8 cellular contexts compared by ENCODE assay signal in the genomic region with DNA sequence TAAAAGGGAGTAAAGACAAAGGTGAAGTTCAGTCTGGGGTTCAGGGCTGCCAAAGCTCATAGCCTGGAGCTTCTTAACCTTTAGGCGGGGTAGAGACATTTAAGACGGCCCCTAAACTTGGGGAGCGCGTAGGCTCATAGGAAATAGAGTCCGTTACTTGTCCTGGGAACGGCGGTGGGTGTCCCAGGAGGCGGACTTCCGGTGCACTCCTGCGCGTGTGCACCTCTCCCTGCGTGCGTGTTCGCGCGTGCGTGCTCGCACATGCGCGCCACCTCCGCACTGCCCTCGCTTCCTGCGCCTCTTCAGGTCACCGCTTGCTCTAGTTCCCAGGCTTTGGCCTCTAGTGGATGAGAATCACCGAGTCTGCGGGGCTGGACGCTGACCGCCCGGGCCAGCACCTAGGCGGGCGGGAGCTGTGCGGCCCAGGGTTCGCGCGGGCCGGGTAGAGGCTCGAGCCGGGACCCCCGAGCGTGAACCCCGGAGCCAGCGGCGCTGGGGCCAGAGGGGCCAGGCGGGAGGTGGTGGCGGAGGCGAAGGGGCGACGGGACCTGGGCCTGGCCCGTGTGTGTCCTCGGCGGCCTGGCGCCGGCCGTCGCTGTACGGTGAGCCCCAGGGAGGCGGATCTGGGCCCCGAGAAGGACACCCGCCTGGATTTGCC. TPM values are rescaled to one million over a fixed set of nuclear protein-coding genes. Genes with fewer than 3 reads are reported as not detected.
DNase-seq lines count a peak whose midpoint lies in the region; ATAC-seq and TF ChIP-seq lines count a peak whose summit lies in the region.
"Not testable (repeated sequence)": the region's sequence is repeated elsewhere in the genome, so short reads cannot be mapped to it uniquely, and the experiment has no call there.

No MANE protein-coding gene starts in this region.

- not testable (repeated sequence) for H3K9me3 Mint-ChIP-seq in naive B cell

- not testable (repeated sequence) for H3K36me3 ChIP-seq in GM23248 (ENCODE audit: low read depth); KMS-11 (ENCODE audit: insufficient read depth); fibroblast of lung (ENCODE audit: control insufficient read depth, insufficient read depth, low read length)

- WGBS in GM23248 (ENCODE audit: low coverage in 1 of 2, low lambda C conversion rate in 2 of 2, missing lambda C conversion rate in 2 of 2), 2 experiments = 0 to 1% methylated on average over 41 to 48 of the region's 59 CpGs

- peak overlapping the region; percentile 92 for H2AFZ ChIP-seq in GM23248
- H2AFZ ChIP-seq in KMS-11 (ENCODE audit: low read depth) = peak overlapping the region; percentile 70
- peak overlapping the region; percentile 77 for H2AFZ ChIP-seq in fibroblast of lung (ENCODE audit: low read length)

- H3K27me3 ChIP-seq in GM23248 (replicated peaks; ENCODE audit: insufficient read depth); KMS-11 (ENCODE audit: insufficient read depth, low read depth); fibroblast of lung (ENCODE audit: control insufficient read depth, insufficient read depth, low read length): not testable (repeated sequence)

- H3K27me3 Mint-ChIP-seq in naive B cell = not testable (repeated sequence)

- H3K4me3 Mint-ChIP-seq in naive B cell = peak overlapping the region; percentile 85 to 99 (median 96)

- H3K9me2 ChIP-seq in GM23248 (ENCODE audit: insufficient read depth) = not testable (repeated sequence)

- H3K36me3 Mint-ChIP-seq in naive B cell = not testable (repeated sequence)

- not testable (repeated sequence) for H3K4me1 ChIP-seq in GM23248 (ENCODE audit: insufficient read depth); KMS-11 (ENCODE audit: low read depth, poor library complexity, severe bottlenecking); fibroblast of lung (ENCODE audit: control insufficient read depth, extremely low read depth, insufficient read depth, low read length)

- peaks cover 9 to 28% (median 13%) of the 10 kb centered on the region in 3 donors for H3K4me1 Mint-ChIP-seq in naive B cell

- H3K4me3 ChIP-seq in GM23248 = peak overlapping the region; percentile 83
- H3K4me3 ChIP-seq in KMS-11 (IDR thresholded peaks at IDR 0.05; ENCODE audit: insufficient read depth, low read depth, low read length) = not testable (repeated sequence)
- peak overlapping the region; percentile 60 to 78 (median 69) for H3K4me3 ChIP-seq in fibroblast of lung (replicated peaks in 1 of 4; ENCODE audit: control extremely low read depth in 1 of 4, insufficient read depth in 1 of 4, low read depth in 3 of 4, low read length in 4 of 4)

- H3K9me3 ChIP-seq in GM23248 (ENCODE audit: low read depth); fibroblast of lung (ENCODE audit: control insufficient read depth, insufficient read depth, low read depth, low read length): not testable (repeated sequence)

- in situ Hi-C loops in GM23248 (cut with MboI) = not testable (repeated sequence)

- ATAC-seq in naive B cell (ENCODE audit: low read depth in 2 of 2) = peak; percentile 97

- not testable (repeated sequence) for H3F3A ChIP-seq in GM23248 (ENCODE audit: insufficient read depth)

- H3K79me2 ChIP-seq in GM23248 (ENCODE audit: insufficient read depth) (peaks cover 41% of the 10 kb centered on the region), KMS-11 (ENCODE audit: insufficient read depth, low read depth) (peaks cover 40% of the 10 kb centered on the region)
- H3K79me2 ChIP-seq in fibroblast of lung (ENCODE audit: control insufficient read depth, insufficient read depth, low read length) = not testable (repeated sequence)

- not testable (repeated sequence) for TF ChIP-seq CTCF in KMS-11 (conservative IDR thresholded peaks at IDR 0.05; ENCODE audit: low read depth, low read length); fibroblast of lung (conservative IDR thresholded peaks at IDR 0.05 in 1 of 2, IDR thresholded peaks at IDR 0.05 in 1 of 2; ENCODE audit: low read depth in 1 of 2, low read length in 2 of 2)

- peak overlapping the region in 4 of 6 donors; percentile 86 to 97 (median 89) for H3K27ac Mint-ChIP-seq in naive B cell

- DNase-seq in Daoy (ENCODE audit: low read depth) (peak; percentile 94), GM23248 (peak; percentile 88), RPMI7951 (ENCODE audit: low read depth) (peak; percentile 83), fibroblast of lung (ENCODE audit: low read depth in 2 of 2) (peak; percentile 79 to 84), naive B cell (peak; percentile 61)
- DNase-seq in activated T-helper 1 cell treated with anti-CD3 and anti-CD28 coated beads, Interleukin-2, amount 50 U/mL, for 16 hours (ENCODE audit: low read depth in 1 of 2, low spot score in 1 of 2) = peak; percentile 41 to 59
- peak; percentile 59 to 74 for DNase-seq in stimulated activated CD8-positive, alpha-beta memory T cell treated with anti-CD3 and anti-CD28 coated beads, Interleukin-7, amount 100 ng/mL, for 4 hours (ENCODE audit: low read depth in 2 of 2)

- H4K20me1 ChIP-seq in GM23248 (ENCODE audit: insufficient read depth); KMS-11 (ENCODE audit: insufficient read depth); fibroblast of lung (ENCODE audit: control insufficient read depth, extremely low read depth, insufficient read depth, low read length): not testable (repeated sequence)

- H3K4me2 ChIP-seq in GM23248 (ENCODE audit: unreplicated experiment) (peak overlapping the region; percentile 93), KMS-11 (peak overlapping the region; percentile 90), fibroblast of lung (ENCODE audit: extremely low read depth, insufficient read depth, low read length) (peak overlapping the region; percentile 64)

- H3K27ac ChIP-seq in GM23248 (peak overlapping the region; percentile 90), KMS-11 (peak overlapping the region; percentile 79), fibroblast of lung (ENCODE audit: insufficient read depth, low read length) (peak overlapping the region; percentile 77)

- H3K9ac ChIP-seq in GM23248 = peak overlapping the region; percentile 96
- H3K9ac ChIP-seq in KMS-11 = peak overlapping the region; percentile 95
- H3K9ac ChIP-seq in fibroblast of lung (ENCODE audit: insufficient read depth, low read length) = peak overlapping the region; percentile 82

RNA-seq across cellular contexts. Expression of a gene that starts 45.7 kb away (rescaled TPM):
- 6.7 and 7.1 TPM in 2 replicates for total RNA-seq in Daoy (2014; rRNA removed; shearing (Covaris generic))
- total RNA-seq in GM23248 (2014; rRNA removed; shearing (Covaris generic)) = 4.9 and 6.5 TPM in 2 replicates
- polyA plus RNA-seq in GM23248 (2016; fragmentation: Nextera tagmentation; extraction: Ambion mirVana) (13.2 and 13.3 TPM in 2 replicates), fibroblast of lung (6.3 and 10.0 TPM in 2 replicates), naive B cell (ENCODE audit: low read depth in 6 of 6) (10 to 100 TPM in 4 of 6 donors, 1 to 10 TPM in 2; 4.6 to 18.8 (median 10.1) TPM)
- total RNA-seq in RPMI7951 (2014; rRNA removed; shearing (Covaris generic)) = 4.4 and 4.5 TPM in 2 replicates
- total RNA-seq in fibroblast of lung = 3.1 and 4.8 TPM in 2 replicates
- 15.9 and 22.9 TPM in 2 replicates for polyA plus RNA-seq in fibroblast of lung (2012)
- 26.8 and 57.3 TPM in 2 replicates for polyA minus RNA-seq in fibroblast of lung (ENCODE audit: low replicate concordance)

RNA-seq across cellular contexts. Expression of a gene that starts 51.2 kb away (rescaled TPM):
- 1.9 and 4.5 TPM in 2 replicates for total RNA-seq in Daoy (2014; rRNA removed; shearing (Covaris generic))
- 1.6 TPM in 1 of 2 replicates, not detected in the other for total RNA-seq in GM23248 (2014; rRNA removed; shearing (Covaris generic))
- polyA plus RNA-seq in GM23248 (2016; fragmentation: Nextera tagmentation; extraction: Ambion mirVana) = 0.75 and 0.98 TPM in 2 replicates
- 3.1 and 4.7 TPM in 2 replicates for total RNA-seq in RPMI7951 (2014; rRNA removed; shearing (Covaris generic))
- 2.6 and 6.1 TPM in 2 replicates for total RNA-seq in fibroblast of lung
- polyA plus RNA-seq in fibroblast of lung = 0.97 and 4.7 TPM in 2 replicates
- polyA plus RNA-seq in fibroblast of lung (2012) = 0.47 and 2.8 TPM in 2 replicates
- 0.07 and 3.5 TPM in 2 replicates for polyA minus RNA-seq in fibroblast of lung (ENCODE audit: low replicate concordance)
- polyA plus RNA-seq in naive B cell (ENCODE audit: low read depth in 6 of 6) = 1 to 10 TPM in 5 of 6 donors, under 1 TPM in 1; 0.34 to 4.1 (median 1.9) TPM
